In genomic region chr9:86359480-86359879, GRCh38 we compare ENCODE assay signal across 1 cellular context.
TF ChIP-seq lines count a peak whose summit lies in the region.

No MANE protein-coding gene starts in this region.

TF ChIP-seq in GM12878, 131 proteins besides CTCF, POLR2A, EP300 and RAD21:
- TF ChIP-seq, protein P1, sequence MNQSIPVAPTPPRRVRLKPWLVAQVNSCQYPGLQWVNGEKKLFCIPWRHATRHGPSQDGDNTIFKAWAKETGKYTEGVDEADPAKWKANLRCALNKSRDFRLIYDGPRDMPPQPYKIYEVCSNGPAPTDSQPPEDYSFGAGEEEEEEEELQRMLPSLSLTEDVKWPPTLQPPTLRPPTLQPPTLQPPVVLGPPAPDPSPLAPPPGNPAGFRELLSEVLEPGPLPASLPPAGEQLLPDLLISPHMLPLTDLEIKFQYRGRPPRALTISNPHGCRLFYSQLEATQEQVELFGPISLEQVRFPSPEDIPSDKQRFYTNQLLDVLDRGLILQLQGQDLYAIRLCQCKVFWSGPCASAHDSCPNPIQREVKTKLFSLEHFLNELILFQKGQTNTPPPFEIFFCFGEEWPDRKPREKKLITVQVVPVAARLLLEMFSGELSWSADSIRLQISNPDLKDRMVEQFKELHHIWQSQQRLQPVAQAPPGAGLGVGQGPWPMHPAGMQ (IDR thresholded peaks at IDR 0.05; ENCODE audit: borderline replicate concordance): no peak
- TF ChIP-seq SPI1 (IDR thresholded peaks at IDR 0.05; ENCODE audit: borderline replicate concordance, insufficient read depth, low read depth, low read length): peak; percentile 62; the same call in 1 of the 2 replicates
- no peak for TF ChIP-seq IRF3 (IDR thresholded peaks at IDR 0.05)
- TF ChIP-seq PAX5 (IDR thresholded peaks at IDR 0.05; ENCODE audit: borderline replicate concordance, low read depth, low read length): no peak
